In genomic region chr5:167777746-167778145, GRCh38 we compare ENCODE assay signal across 22 cellular contexts.
"Had no signal": no experiment of that assay in that cellular context is flagged by ENCODE, and none has a peak within 500 bp of the region (broad histone marks: within the 10 kb centered on the region; RNA-seq: fewer than 3 reads in every experiment).

No MANE protein-coding gene starts in this region.

- H3K36me3 Mint-ChIP-seq: activated naive CD4-positive, alpha-beta T cell treated with anti-CD3 and anti-CD28 coated beads, Interleukin-2, amount 50 U/mL, for 24 hours; immature natural killer cell; type B pancreatic cell had no signal

- H3K4me2 ChIP-seq: smooth muscle cell had no signal

- H3K4me1 Mint-ChIP-seq: activated B cell treated with CpG ODN at 0.5 μM for 24 hours; activated CD4-positive, alpha-beta T cell treated with anti-CD3 and anti-CD28 coated beads, Interleukin-2, amount 10 ng/mL, durations not matched to agents 24 days and 14 days; activated naive CD4-positive, alpha-beta T cell treated with anti-CD3 and anti-CD28 coated beads, Interleukin-2, amount 50 U/mL, for 24 hours; immature natural killer cell; nephron progenitor cell had no signal

- DNase-seq: activated B cell treated with CpG ODN at 0.5 μM for 24 hours; activated CD4-positive, alpha-beta T cell treated with anti-CD3 and anti-CD28 coated beads, Interleukin-2, amount 10 ng/mL, durations not matched to agents 24 days and 14 days; activated CD8-positive, alpha-beta memory T cell treated with anti-CD3 and anti-CD28 coated beads, Interleukin-2, amount 50 U/mL, for 4 hours; activated CD8-positive, alpha-beta T cell treated with anti-CD3 and anti-CD28 coated beads, Interleukin-2, amount 10 ng/mL, durations not matched to agents 7 days and 5 days; activated effector memory CD4-positive, alpha-beta T cell treated with anti-CD3 and anti-CD28 coated beads, Interleukin-2, amount 50 U/mL, for 16 hours; activated T-cell treated with anti-CD3 and anti-CD28 coated beads, Interleukin-2, amount 50 U/mL, for 48 hours; adrenal gland; endodermal cell; erythroblast; foreskin fibroblast; head of caudate nucleus; immature natural killer cell; nephron progenitor cell; occipital lobe; right cardiac atrium had no signal

- H3K4me3 ChIP-seq: adrenal gland, smooth muscle cell, suprapubic skin had no signal

- H3K4me1 ChIP-seq: adrenal gland, suprapubic skin had no signal

- H3K9me3 Mint-ChIP-seq: activated B cell treated with CpG ODN at 0.5 μM for 24 hours; activated CD4-positive, alpha-beta T cell treated with anti-CD3 and anti-CD28 coated beads, Interleukin-2, amount 10 ng/mL, durations not matched to agents 24 days and 14 days; activated naive CD4-positive, alpha-beta T cell treated with anti-CD3 and anti-CD28 coated beads, Interleukin-2, amount 50 U/mL, for 24 hours; endodermal cell; nephron progenitor cell; T-helper 2 cell treated with Interferon-gamma antibody and Interleukin-4, amounts not matched to agents 5 μg/mL and 100 μg/mL, for 36 hours; type B pancreatic cell had no signal

- H3K4me3 Mint-ChIP-seq: activated B cell treated with CpG ODN at 0.5 μM for 24 hours; activated CD4-positive, alpha-beta T cell treated with anti-CD3 and anti-CD28 coated beads, Interleukin-2, amount 10 ng/mL, durations not matched to agents 24 days and 14 days; activated CD8-positive, alpha-beta T cell treated with anti-CD3 and anti-CD28 coated beads, Interleukin-2, amount 10 ng/mL, durations not matched to agents 7 days and 5 days; activated naive CD4-positive, alpha-beta T cell treated with anti-CD3 and anti-CD28 coated beads, Interleukin-2, amount 50 U/mL, for 24 hours; endodermal cell; immature natural killer cell; nephron progenitor cell; stimulated activated naive CD8-positive, alpha-beta T cell treated with anti-CD3 and anti-CD28 coated beads, Interleukin-15, Interleukin-2, amounts not matched to agents 100 ng/mL and 50 ng/mL, for 24 hours; T-helper 2 cell treated with Interferon-gamma antibody and Interleukin-4, amounts not matched to agents 5 μg/mL and 100 μg/mL, for 36 hours; type B pancreatic cell had no signal

- H3K9me3 ChIP-seq: adrenal gland, suprapubic skin had no signal

- H3K27ac ChIP-seq: adrenal gland, suprapubic skin had no signal

- H3K27me3 Mint-ChIP-seq: activated B cell treated with CpG ODN at 0.5 μM for 24 hours; activated CD4-positive, alpha-beta T cell treated with anti-CD3 and anti-CD28 coated beads, Interleukin-2, amount 10 ng/mL, durations not matched to agents 24 days and 14 days; activated naive CD4-positive, alpha-beta T cell treated with anti-CD3 and anti-CD28 coated beads, Interleukin-2, amount 50 U/mL, for 24 hours; progenitor cell of endocrine pancreas; stimulated activated naive CD8-positive, alpha-beta T cell treated with anti-CD3 and anti-CD28 coated beads, Interleukin-15, Interleukin-2, amounts not matched to agents 100 ng/mL and 50 ng/mL, for 24 hours; type B pancreatic cell had no signal

- H3K27ac Mint-ChIP-seq: activated B cell treated with CpG ODN at 0.5 μM for 24 hours; activated CD4-positive, alpha-beta T cell treated with anti-CD3 and anti-CD28 coated beads, Interleukin-2, amount 10 ng/mL, durations not matched to agents 24 days and 14 days; activated CD8-positive, alpha-beta T cell treated with anti-CD3 and anti-CD28 coated beads, Interleukin-2, amount 10 ng/mL, durations not matched to agents 7 days and 5 days; activated naive CD4-positive, alpha-beta T cell treated with anti-CD3 and anti-CD28 coated beads, Interleukin-2, amount 50 U/mL, for 24 hours; endodermal cell; immature natural killer cell; nephron progenitor cell; progenitor cell of endocrine pancreas; stimulated activated naive CD8-positive, alpha-beta T cell treated with anti-CD3 and anti-CD28 coated beads, Interleukin-15, Interleukin-2, amounts not matched to agents 100 ng/mL and 50 ng/mL, for 24 hours; T-helper 2 cell treated with Interferon-gamma antibody and Interleukin-4, amounts not matched to agents 5 μg/mL and 100 μg/mL, for 36 hours; type B pancreatic cell had no signal

- H3K27me3 ChIP-seq: adrenal gland, suprapubic skin had no signal
